Comparison of ENCODE assay signal across 8 cellular contexts in genomic region chr10:133388265-133388972, GRCh38. TPM values are rescaled to one million over a fixed set of nuclear protein-coding genes. Genes with fewer than 3 reads are reported as not detected.
DNase-seq lines count a peak whose midpoint lies in the region; ATAC-seq and TF ChIP-seq lines count a peak whose summit lies in the region.

No MANE protein-coding gene starts in this region.

- no peaks in the 10 kb centered on the region for H3K36me3 ChIP-seq in CD8-positive, alpha-beta T cell (ENCODE audit: insufficient read depth, low read length)

- H3K27me3 ChIP-seq in CD8-positive, alpha-beta T cell (ENCODE audit: insufficient read depth, low read length): no peaks in the 10 kb centered on the region

- peaks cover 9% of the 10 kb centered on the region for H3K36me3 Mint-ChIP-seq in CD8-positive, alpha-beta T cell
- peaks cover 10% of the 10 kb centered on the region for H3K36me3 Mint-ChIP-seq in effector memory CD8-positive, alpha-beta T cell (ENCODE audit: insufficient read depth)

- no peaks in the 10 kb centered on the region for H3K9me3 ChIP-seq in CD8-positive, alpha-beta T cell (ENCODE audit: low read length)

- H3K4me1 Mint-ChIP-seq in CD8-positive, alpha-beta T cell (ENCODE audit: low read depth): peaks cover 39% of the 10 kb centered on the region
- H3K4me1 Mint-ChIP-seq in effector memory CD8-positive, alpha-beta T cell (ENCODE audit: low read depth in 2 of 2): peaks cover 30 to 33% of the 10 kb centered on the region in 2 donors

- no peaks in the 10 kb centered on the region for H3K27me3 Mint-ChIP-seq in CD8-positive, alpha-beta T cell (ENCODE audit: low read depth)
- H3K27me3 Mint-ChIP-seq in effector memory CD8-positive, alpha-beta T cell: no peaks in the 10 kb centered on the region

- peaks cover 36% of the 10 kb centered on the region for H3K4me1 ChIP-seq in CD8-positive, alpha-beta T cell (ENCODE audit: insufficient read depth, low read length)

- H3K27ac Mint-ChIP-seq in CD8-positive, alpha-beta T cell: peak overlapping the region; percentile 96
- H3K27ac Mint-ChIP-seq in effector memory CD8-positive, alpha-beta T cell: peak overlapping the region; percentile 92 to 94

- TF ChIP-seq CTCF in CD8-positive, alpha-beta T cell (IDR thresholded peaks at IDR 0.05): no peak

- CTCF ChIA-PET in CD8-positive, alpha-beta T cell (lab: Charles Lee): interaction anchor here (1.0 to 5.1 kb wide), 5 partner anchors 8 to 60 kb away, joined by 3 to 28 read pairs (median 4); no protein-coding TSS in a partner anchor

- H3K9me3 Mint-ChIP-seq in CD8-positive, alpha-beta T cell: no peaks in the 10 kb centered on the region
- no peaks in the 10 kb centered on the region for H3K9me3 Mint-ChIP-seq in effector memory CD8-positive, alpha-beta T cell

- intact Hi-C loops in CD8-positive, alpha-beta T cell (cut with DNase I, micrococcal nuclease): loop anchor here in 1 of 2 experiments (2.0 kb wide), 1 partner anchor 30 kb away; the partner anchor contains the start of gene FUOM

- peak overlapping the region; percentile 90 for H3K4me3 Mint-ChIP-seq in CD8-positive, alpha-beta T cell
- H3K4me3 Mint-ChIP-seq in effector memory CD8-positive, alpha-beta T cell: peak overlapping the region; percentile 90 to 95

- POLR2A ChIA-PET in CD8-positive, alpha-beta T cell (lab: Charles Lee): interaction anchor here (1.8 to 3.1 kb wide), 3 partner anchors 9 to 30 kb away, joined by 8 to 38 read pairs (median 9); partner anchors contain the start of gene PAOX

- H3K27ac ChIP-seq in CD8-positive, alpha-beta T cell (ENCODE audit: low read depth, low read length): peak overlapping the region; percentile 58

- H3K4me3 ChIP-seq in CD8-positive, alpha-beta T cell (ENCODE audit: low read depth, low read length): peak overlapping the region; percentile 58

- no peak for ATAC-seq in CD8-positive, alpha-beta T cell
- ATAC-seq in GM19372 (IDR thresholded peaks at IDR 0.05; ENCODE audit: low read depth, unreplicated experiment) (peak; percentile 15), HG03175 (IDR thresholded peaks at IDR 0.05; ENCODE audit: unreplicated experiment) (no peak), HG03097 (IDR thresholded peaks at IDR 0.05; ENCODE audit: low FRiP score, unreplicated experiment) (no peak)
- ATAC-seq in effector memory CD8-positive, alpha-beta T cell (replicated peaks): no peak

- DNase-seq in CD8-positive, alpha-beta T cell: no peak
- peak; percentile 74 for DNase-seq in NCI-H69 (lab: John Stamatoyannopoulos, UW)
- no peak for DNase-seq in effector memory CD8-positive, alpha-beta T cell
- DNase-seq in stimulated activated CD4-positive, alpha-beta T cell treated with anti-CD3 and anti-CD28 coated beads, Interleukin-2, amount 100 ng/mL, for 48 hours: no peak
- DNase-seq in NCI-H510A (lab: John Stamatoyannopoulos, UW): no peak

RNA-seq across cellular contexts. Expression of gene MTG1, which starts 5.5 kb away (rescaled TPM):
- 10 to 100 TPM; 30.2 to 31.0 TPM for total RNA-seq in CD8-positive, alpha-beta T cell

RNA-seq across cellular contexts. Expression of gene PAOX, which starts 9.4 kb away (rescaled TPM):
- total RNA-seq in CD8-positive, alpha-beta T cell: 1 to 10 TPM; 2.4 to 3.5 TPM

RNA-seq across cellular contexts. Expression of gene ECHS1, which starts 15.3 kb away (rescaled TPM):
- total RNA-seq in CD8-positive, alpha-beta T cell: 1 to 10 TPM; 7.9 to 8.5 TPM

RNA-seq across cellular contexts. Expression of gene FUOM, which starts 30.6 kb away (rescaled TPM):
- 1 to 10 TPM; 7.9 to 10.0 TPM for total RNA-seq in CD8-positive, alpha-beta T cell

RNA-seq across cellular contexts. Expression of gene SPRN, which starts 36.0 kb away (rescaled TPM):
- total RNA-seq in CD8-positive, alpha-beta T cell: not detected
